Comparison of ENCODE assay signal across 8 cellular contexts in the genomic region with DNA sequence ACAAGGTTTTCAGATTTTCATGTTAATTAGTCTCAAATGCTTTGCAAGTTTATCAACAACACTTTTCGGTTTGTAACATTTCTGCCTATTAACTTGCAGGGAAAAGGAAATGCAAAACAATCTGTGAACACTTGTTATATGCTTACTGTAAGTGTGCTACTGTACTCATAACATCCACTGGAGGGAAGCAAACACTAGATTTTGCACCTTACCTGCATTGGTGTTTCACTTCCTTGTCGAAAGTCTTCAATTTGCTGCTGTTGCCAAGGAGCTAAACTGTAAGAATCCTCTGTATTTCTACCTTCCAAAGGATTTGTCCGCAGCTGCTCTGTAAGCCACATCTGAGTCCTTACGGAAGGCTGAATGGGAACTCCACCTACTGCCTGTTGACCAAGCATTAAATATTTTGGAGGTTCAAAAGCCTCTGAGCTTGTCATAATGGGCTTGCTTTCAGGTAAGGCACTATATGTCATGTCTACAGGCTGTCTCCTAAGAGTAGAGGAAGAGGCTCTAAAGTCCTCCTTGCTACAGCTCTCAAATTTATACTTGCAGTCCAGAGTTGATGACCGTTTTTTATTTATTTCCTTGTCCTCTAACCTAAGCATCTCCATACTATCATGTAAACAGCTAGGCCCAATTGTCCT. TPM values are rescaled to one million over a fixed set of nuclear protein-coding genes. Genes with fewer than 3 reads are reported as not detected.
DNase-seq lines count a peak whose midpoint lies in the region; ATAC-seq and TF ChIP-seq lines count a peak whose summit lies in the region.

No MANE protein-coding gene starts in this region.

- POLR2A ChIA-PET in RWPE1 (lab: Yijun Ruan, JAX; ENCODE audit: low non-redundant PET): no interaction called here

- H3K9me3 ChIP-seq in cardiac muscle cell (ENCODE audit: low read depth): no peaks in the 10 kb centered on the region

- no peaks in the 10 kb centered on the region for H3K9me3 Mint-ChIP-seq in type B pancreatic cell

- TF ChIP-seq CTCF in cardiac muscle cell (IDR thresholded peaks at IDR 0.05; ENCODE audit: low read depth, low read length) (peak; percentile 28), HL-60 (IDR thresholded peaks at IDR 0.05; ENCODE audit: insufficient read depth, low read length) (peak; percentile 4), RWPE1 (conservative IDR thresholded peaks at IDR 0.05; ENCODE audit: low read depth) (no peak), fibroblast of pulmonary artery (IDR thresholded peaks at IDR 0.05; ENCODE audit: low read length, missing control alignments) (peak; percentile 34), type B pancreatic cell (conservative IDR thresholded peaks at IDR 0.05) (peak; percentile 59)

- H3K27ac ChIP-seq in cardiac muscle cell (no peak overlapping the region), HL-60 (replicated peaks) (no peak overlapping the region), RWPE1 (no peak overlapping the region)

- H3K4me1 Mint-ChIP-seq in type B pancreatic cell (ENCODE audit: unreplicated experiment): peaks cover 4% of the 10 kb centered on the region

- H3K27me3 Mint-ChIP-seq in type B pancreatic cell: no peaks in the 10 kb centered on the region

- no peak for ATAC-seq in Right ventricle myocardium inferior
- peak; percentile 98 for ATAC-seq in GM21528 (IDR thresholded peaks at IDR 0.05; ENCODE audit: low FRiP score, unreplicated experiment)

- H3K4me3 ChIP-seq in cardiac muscle cell: no peak overlapping the region
- H3K4me3 ChIP-seq in HL-60 (replicated peaks; ENCODE audit: insufficient read depth, low read length): no peak overlapping the region
- no peak overlapping the region for H3K4me3 ChIP-seq in fibroblast of pulmonary artery (replicated peaks; ENCODE audit: low read depth, low read length)

- no peak overlapping the region for H3K4me3 Mint-ChIP-seq in type B pancreatic cell

- H3K27ac Mint-ChIP-seq in type B pancreatic cell: no peak overlapping the region

- intact Hi-C loops in Right ventricle myocardium inferior (cut with DNase I): no loop called here

- CTCF ChIA-PET in RWPE1 (lab: Yijun Ruan, JAX): interaction anchor here (0.6 to 1.2 kb wide), 10 partner anchors 10 to 1245 kb away, joined by 3 to 5 read pairs (median 3); no protein-coding TSS in a partner anchor

- peaks cover 5% of the 10 kb centered on the region for H3K36me3 ChIP-seq in cardiac muscle cell

- H3K36me3 Mint-ChIP-seq in type B pancreatic cell: peaks cover 8% of the 10 kb centered on the region

- no peaks in the 10 kb centered on the region for H3K27me3 ChIP-seq in cardiac muscle cell
- no peaks in the 10 kb centered on the region for H3K27me3 ChIP-seq in HL-60 (ENCODE audit: insufficient read depth, poor library complexity, severe bottlenecking)

- H3K4me1 ChIP-seq in cardiac muscle cell (ENCODE audit: low read depth): peaks cover 10% of the 10 kb centered on the region

- DNase-seq in cardiac muscle cell (ENCODE audit: low read depth in 1 of 2, low spot score in 1 of 2): peak in 1 of 2 donors; percentile 44
- no peak for DNase-seq in Right ventricle myocardium inferior (ENCODE audit: missing footprints)
- no peak for DNase-seq in HL-60 (ENCODE audit: low read depth in 1 of 2, low spot score in 1 of 2)
- DNase-seq in RWPE1 (ENCODE audit: low spot score): peak; percentile 36
- no peak for DNase-seq in fibroblast of pulmonary artery (ENCODE audit: low read depth)
- DNase-seq in type B pancreatic cell (ENCODE audit: extremely low spot score, unreplicated experiment): no peak
- no peak for DNase-seq in 8988T

RNA-seq across cellular contexts. Expression of gene PLN, which starts 17.3 kb away (rescaled TPM):
- total RNA-seq in cardiac muscle cell (187 and 230 TPM in 2 replicates), Right ventricle myocardium inferior (2,685 TPM), type B pancreatic cell (ENCODE audit: low replicate concordance) (0.24 and 0.45 TPM in 2 replicates)
- 502 and 603 TPM in 2 replicates for polyA plus RNA-seq in cardiac muscle cell

Comparison
In these comparisons a context has a peak if more than half of its experiments do, and no peak if none do; other contexts are left out.
1. RNA of gene PLN, which starts 17.3 kb away (total RNA-seq): 2,685 TPM in Right ventricle myocardium inferior (single experiment) and 187 to 230 TPM in cardiac muscle cell; 0.24 to 0.45 TPM in type B pancreatic cell; every median in the first group is over 100 times any median in the second.